ENCODE assay signal across 8 cellular contexts in the genomic region with DNA sequence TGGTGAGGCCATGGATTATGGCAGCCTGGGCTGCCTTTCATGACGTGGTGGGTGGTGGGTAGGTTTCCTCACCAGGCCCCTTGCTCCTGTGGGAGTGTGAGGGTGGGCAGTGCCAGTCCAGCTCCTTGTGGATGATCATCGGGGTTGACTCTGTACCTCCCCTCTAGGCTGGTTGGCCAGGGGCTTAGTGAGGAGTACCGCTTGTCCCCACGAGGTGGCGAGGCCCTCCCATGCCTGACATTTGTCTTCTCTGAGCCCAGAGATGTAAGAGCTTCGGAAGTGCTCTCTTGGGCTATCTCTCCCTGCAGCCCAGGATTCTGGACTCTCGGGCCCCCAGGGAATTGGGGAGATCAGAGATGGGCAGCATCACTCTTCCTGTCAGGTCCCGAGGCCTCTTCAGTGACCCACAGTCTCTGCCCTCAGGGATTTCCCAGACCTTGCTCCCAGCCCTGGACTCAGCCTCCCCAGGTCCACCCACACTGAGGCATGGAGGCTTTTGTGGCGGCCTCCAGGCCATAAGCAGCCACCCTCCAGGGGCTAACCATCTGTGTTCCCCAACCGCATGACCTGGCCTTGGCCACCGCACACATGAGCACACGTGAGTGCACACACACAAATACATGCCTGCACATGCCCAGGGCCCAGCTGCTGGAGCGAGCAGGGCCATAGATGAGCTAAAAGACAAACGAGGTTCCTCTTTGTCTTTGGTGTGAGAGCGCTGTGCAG. TPM values are rescaled to one million over a fixed set of nuclear protein-coding genes. Genes with fewer than 3 reads are reported as not detected.
DNase-seq lines count a peak whose midpoint lies in the region; ATAC-seq and TF ChIP-seq lines count a peak whose summit lies in the region.

No MANE protein-coding gene starts in this region.

- H3K27me3 Mint-ChIP-seq in activated naive CD8-positive, alpha-beta T cell treated with anti-CD3 and anti-CD28 coated beads, Interleukin-2, amount 50 U/mL, for 24 hours: peaks cover 60% of the 10 kb centered on the region
- peaks cover 21% of the 10 kb centered on the region for H3K27me3 Mint-ChIP-seq in activated T-helper 2 cell treated with anti-CD3 and anti-CD28 coated beads, Interferon-gamma antibody, Interleukin-2, Interleukin-4, amounts not matched to agents 10 μg/mL and 5 μg/mL and 100 μg/mL, durations not matched to agents 14 hours and 24 hours and 36 hours (ENCODE audit: low read depth)

- H3K9me3 ChIP-seq in NT2/D1 (ENCODE audit: insufficient read depth, low read length): no peaks in the 10 kb centered on the region
- no peaks in the 10 kb centered on the region for H3K9me3 ChIP-seq in hepatocyte (ENCODE audit: low read depth)

- no peak overlapping the region for H3K9ac ChIP-seq in NT2/D1 (ENCODE audit: insufficient read length, low read depth)

- WGBS in hepatocyte (ENCODE audit: low lambda C conversion rate, missing lambda C conversion rate): 54% methylated on average over 15 of the region's 15 CpGs

- peak; percentile 2 for DNase-seq in DMS153 (lab: John Stamatoyannopoulos, UW)
- DNase-seq in NT2/D1 (ENCODE audit: low read depth, low spot score): peak; percentile 69
- DNase-seq in activated naive CD8-positive, alpha-beta T cell treated with anti-CD3 and anti-CD28 coated beads, Interleukin-2, amount 50 U/mL, for 24 hours: peak; percentile 55
- peak; percentile 79 for DNase-seq in hepatocyte (ENCODE audit: low spot score)
- peak; percentile 50 for DNase-seq in stimulated activated CD4-positive, alpha-beta T cell treated with anti-CD3 and anti-CD28 coated beads, Interleukin-4, amount 100 ng/mL, for 24 hours
- DNase-seq in activated T-helper 2 cell treated with anti-CD3 and anti-CD28 coated beads, Interferon-gamma antibody, Interleukin-2, Interleukin-4, amounts not matched to agents 10 μg/mL and 5 μg/mL and 100 μg/mL, durations not matched to agents 14 hours and 24 hours and 36 hours (ENCODE audit: low spot score): no peak

- no peak overlapping the region for H3K4me3 ChIP-seq in NT2/D1 (ENCODE audit: insufficient read length, low read depth)
- H3K4me3 ChIP-seq in hepatocyte: no peak overlapping the region

- no peak overlapping the region for H3K27ac Mint-ChIP-seq in activated naive CD8-positive, alpha-beta T cell treated with anti-CD3 and anti-CD28 coated beads, Interleukin-2, amount 50 U/mL, for 24 hours
- H3K27ac Mint-ChIP-seq in activated T-helper 2 cell treated with anti-CD3 and anti-CD28 coated beads, Interferon-gamma antibody, Interleukin-2, Interleukin-4, amounts not matched to agents 10 μg/mL and 5 μg/mL and 100 μg/mL, durations not matched to agents 14 hours and 24 hours and 36 hours: no peak overlapping the region

- H3K27me3 ChIP-seq in NT2/D1 (ENCODE audit: insufficient read depth, insufficient read length) (peaks cover 36% of the 10 kb centered on the region), hepatocyte (peaks cover 10% of the 10 kb centered on the region)

- H3K4me1 ChIP-seq in NT2/D1 (ENCODE audit: insufficient read depth, insufficient read length) (peaks cover 5% of the 10 kb centered on the region), hepatocyte (ENCODE audit: insufficient read depth) (peaks cover 1% of the 10 kb centered on the region)

- intact Hi-C loops in activated T-helper 2 cell treated with anti-CD3 and anti-CD28 coated beads, Interferon-gamma antibody, Interleukin-2, Interleukin-4, amounts not matched to agents 10 μg/mL and 5 μg/mL and 100 μg/mL, durations not matched to agents 14 hours and 24 hours and 36 hours (cut with micrococcal nuclease): loop anchor here (1.0 to 5.0 kb wide), 2 partner anchors 80 to 194 kb away; no protein-coding TSS in a partner anchor

- ATAC-seq in HG03135 (IDR thresholded peaks at IDR 0.05; ENCODE audit: unreplicated experiment): peak; percentile 70
- peak; percentile 58 for ATAC-seq in activated naive CD8-positive, alpha-beta T cell treated with anti-CD3 and anti-CD28 coated beads, Interleukin-2, amount 50 U/mL, for 24 hours

- H3K36me3 Mint-ChIP-seq in activated naive CD8-positive, alpha-beta T cell treated with anti-CD3 and anti-CD28 coated beads, Interleukin-2, amount 50 U/mL, for 24 hours (ENCODE audit: low read depth): peaks cover 4% of the 10 kb centered on the region
- H3K36me3 Mint-ChIP-seq in activated T-helper 2 cell treated with anti-CD3 and anti-CD28 coated beads, Interferon-gamma antibody, Interleukin-2, Interleukin-4, amounts not matched to agents 10 μg/mL and 5 μg/mL and 100 μg/mL, durations not matched to agents 14 hours and 24 hours and 36 hours (ENCODE audit: low read depth): no peaks in the 10 kb centered on the region

- no peaks in the 10 kb centered on the region for H3K9me3 Mint-ChIP-seq in activated naive CD8-positive, alpha-beta T cell treated with anti-CD3 and anti-CD28 coated beads, Interleukin-2, amount 50 U/mL, for 24 hours
- no peaks in the 10 kb centered on the region for H3K9me3 Mint-ChIP-seq in activated T-helper 2 cell treated with anti-CD3 and anti-CD28 coated beads, Interferon-gamma antibody, Interleukin-2, Interleukin-4, amounts not matched to agents 10 μg/mL and 5 μg/mL and 100 μg/mL, durations not matched to agents 14 hours and 24 hours and 36 hours

- no peak overlapping the region for H3K4me3 Mint-ChIP-seq in activated naive CD8-positive, alpha-beta T cell treated with anti-CD3 and anti-CD28 coated beads, Interleukin-2, amount 50 U/mL, for 24 hours
- H3K4me3 Mint-ChIP-seq in activated T-helper 2 cell treated with anti-CD3 and anti-CD28 coated beads, Interferon-gamma antibody, Interleukin-2, Interleukin-4, amounts not matched to agents 10 μg/mL and 5 μg/mL and 100 μg/mL, durations not matched to agents 14 hours and 24 hours and 36 hours (ENCODE audit: low read depth): no peak overlapping the region

- H4K20me1 ChIP-seq in hepatocyte (ENCODE audit: insufficient read depth, poor library complexity, severe bottlenecking): no peaks in the 10 kb centered on the region

- no peaks in the 10 kb centered on the region for H3K9me2 ChIP-seq in hepatocyte (replicated peaks; ENCODE audit: insufficient read depth)

- H3K4me2 ChIP-seq in hepatocyte: no peak overlapping the region

- no peak overlapping the region for H2AFZ ChIP-seq in hepatocyte

- peak; percentile 66 for TF ChIP-seq CTCF in hepatocyte (IDR thresholded peaks at IDR 0.05; ENCODE audit: poor library complexity)

- peak; percentile 32 for TF ChIP-seq POLR2A in GM19193 (IDR thresholded peaks at IDR 0.05; ENCODE audit: extremely low read depth, insufficient read depth, insufficient read length)

- no peaks in the 10 kb centered on the region for H3K79me2 ChIP-seq in hepatocyte

- H3K27ac ChIP-seq in hepatocyte: no peak overlapping the region

- peaks cover 4% of the 10 kb centered on the region for H3K4me1 Mint-ChIP-seq in activated naive CD8-positive, alpha-beta T cell treated with anti-CD3 and anti-CD28 coated beads, Interleukin-2, amount 50 U/mL, for 24 hours
- H3K4me1 Mint-ChIP-seq in activated T-helper 2 cell treated with anti-CD3 and anti-CD28 coated beads, Interferon-gamma antibody, Interleukin-2, Interleukin-4, amounts not matched to agents 10 μg/mL and 5 μg/mL and 100 μg/mL, durations not matched to agents 14 hours and 24 hours and 36 hours (ENCODE audit: low read depth): no peaks in the 10 kb centered on the region

- H3K36me3 ChIP-seq in NT2/D1 (ENCODE audit: insufficient read depth, insufficient read length, low read length): peaks cover 10% of the 10 kb centered on the region
- H3K36me3 ChIP-seq in hepatocyte (replicated peaks; ENCODE audit: insufficient read depth, low read depth): no peaks in the 10 kb centered on the region

RNA-seq across cellular contexts. Expression of a gene that starts 6.5 kb away (rescaled TPM):
- 44.8 and 48.3 TPM in 2 replicates for total RNA-seq in hepatocyte
- 55.3 and 63.3 TPM in 2 replicates for polyA plus RNA-seq in hepatocyte
- 9.5 and 9.9 TPM in 2 replicates for total RNA-seq in activated T-helper 2 cell treated with anti-CD3 and anti-CD28 coated beads, Interferon-gamma antibody, Interleukin-2, Interleukin-4, amounts not matched to agents 10 μg/mL and 5 μg/mL and 100 μg/mL, durations not matched to agents 14 hours and 24 hours and 36 hours

RNA-seq across cellular contexts. Expression of a gene that starts 23.6 kb away (rescaled TPM):
- 0.12 and 1.2 TPM in 2 replicates for total RNA-seq in hepatocyte
- 0.16 and 0.34 TPM in 2 replicates for polyA plus RNA-seq in hepatocyte
- total RNA-seq in activated T-helper 2 cell treated with anti-CD3 and anti-CD28 coated beads, Interferon-gamma antibody, Interleukin-2, Interleukin-4, amounts not matched to agents 10 μg/mL and 5 μg/mL and 100 μg/mL, durations not matched to agents 14 hours and 24 hours and 36 hours: not detected in 2 replicates
